Comparison of ENCODE assay signal across 8 cellular contexts in the genomic region with DNA sequence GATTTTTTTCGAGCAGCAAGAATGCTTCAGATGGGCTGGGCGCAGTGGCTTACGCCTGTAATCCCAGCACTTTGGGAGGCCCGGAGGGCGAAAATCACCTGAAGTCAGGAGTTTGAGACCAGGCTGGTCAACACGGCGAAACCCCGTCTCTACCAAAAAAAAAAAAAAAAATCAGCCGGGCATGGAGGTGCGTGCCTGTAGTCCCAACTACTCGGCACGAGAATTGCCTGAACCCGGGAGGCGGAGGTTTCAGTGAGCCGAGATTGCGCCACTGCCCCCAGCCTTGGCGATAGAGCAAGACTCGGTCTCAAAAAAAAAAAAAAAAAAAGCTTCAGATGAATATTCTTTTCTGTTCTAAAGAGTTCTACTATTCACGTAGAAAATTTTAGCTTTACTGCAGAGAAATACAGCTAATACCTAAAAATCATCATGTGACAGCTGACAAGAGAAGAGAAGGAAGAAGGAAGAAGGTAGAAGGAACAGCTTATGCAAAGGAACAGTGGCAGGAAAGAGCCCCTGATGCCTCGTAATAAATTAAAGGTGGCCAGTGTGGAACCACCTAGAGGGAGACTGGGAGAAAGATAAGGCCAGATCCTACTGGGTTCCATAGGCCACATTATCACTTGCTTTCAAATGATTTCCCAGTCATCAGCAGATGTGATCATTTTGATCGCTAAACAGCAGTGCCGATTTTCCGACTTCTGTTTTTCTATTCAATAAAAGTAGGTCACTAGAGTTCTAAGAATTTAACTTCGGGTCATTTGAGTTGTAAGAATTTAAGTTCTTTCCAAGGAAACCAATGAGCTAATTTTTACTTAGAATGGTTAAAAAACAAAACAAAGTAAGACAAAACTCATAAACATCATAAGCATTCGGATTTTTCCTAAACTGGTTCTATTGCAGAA. TPM values are rescaled to one million over a fixed set of nuclear protein-coding genes. Genes with fewer than 3 reads are reported as not detected.
DNase-seq lines count a peak whose midpoint lies in the region; ATAC-seq and TF ChIP-seq lines count a peak whose summit lies in the region.

No MANE protein-coding gene starts in this region.

- no peak overlapping the region for H3K27ac Mint-ChIP-seq in GM23338

- no peaks in the 10 kb centered on the region for H3K27me3 Mint-ChIP-seq in GM23338 (ENCODE audit: insufficient read depth, low read depth, poor library complexity)

- H3K4me1 ChIP-seq in GM23338 (ENCODE audit: insufficient read depth) (peaks cover 23% of the 10 kb centered on the region), foreskin keratinocyte (peaks cover 6% of the 10 kb centered on the region), sigmoid colon (peaks cover 0 to 22% (median 18%) of the 10 kb centered on the region in 4 donors)

- intact Hi-C loops in sigmoid colon (cut with DNase I) = loop anchor here (5.0 kb wide), 1 partner anchor 186 kb away; a partner anchor contains a TSS

- peaks cover 6% of the 10 kb centered on the region; the same call in 2 of the 3 replicates for H3K36me3 Mint-ChIP-seq in GM23338 (ENCODE audit: low read depth)

- H3K27ac ChIP-seq in GM23338 (ENCODE audit: low read depth) (no peak overlapping the region), foreskin keratinocyte (peak overlapping the region; percentile 52), sigmoid colon (peak overlapping the region; percentile 96 to 99 (median 97))

- H3K4me2 ChIP-seq in GM23338 = peak overlapping the region; percentile 94

- no peak overlapping the region for H2AFZ ChIP-seq in GM23338

- H3K9me3 ChIP-seq in sigmoid colon = no peaks in the 10 kb centered on the region

- H3K4me1 Mint-ChIP-seq in GM23338 = peaks cover 24% of the 10 kb centered on the region

- H3K4me3 ChIP-seq in GM23338 = peak overlapping the region; percentile 89
- H3K4me3 ChIP-seq in sigmoid colon = peak overlapping the region; percentile 67 to 98 (median 95)

- no peaks in the 10 kb centered on the region for H3K9me2 ChIP-seq in GM23338 (ENCODE audit: insufficient read depth)

- no peaks in the 10 kb centered on the region for H3K9me3 Mint-ChIP-seq in GM23338

- ATAC-seq in GM23338 (0 out of 3 replicates have a peak, but pooled peaks have one; percentile 6), foreskin keratinocyte (no peak), GM21381 (IDR thresholded peaks at IDR 0.05; ENCODE audit: unreplicated experiment) (no peak), HG03520 (IDR thresholded peaks at IDR 0.05; ENCODE audit: unreplicated experiment) (no peak), HG03354 (IDR thresholded peaks at IDR 0.05; ENCODE audit: poor library complexity, severe bottlenecking, unreplicated experiment) (no peak)

- TF ChIP-seq EP300 in sigmoid colon (IDR thresholded peaks at IDR 0.05) = no peak

- WGBS in sigmoid colon, 2 donors = 70 to 81% methylated on average over 25 of the region's 25 CpGs

- H3K36me3 ChIP-seq in GM23338 (ENCODE audit: insufficient read depth) (no peaks in the 10 kb centered on the region), sigmoid colon (no peaks in the 10 kb centered on the region)

- no peak for TF ChIP-seq POLR2A in sigmoid colon (IDR thresholded peaks at IDR 0.05)

- peaks cover 4% of the 10 kb centered on the region; the same call in 1 of the 2 replicates for H3F3A ChIP-seq in GM23338 (replicated peaks; ENCODE audit: low read depth)

- peak overlapping the region; percentile 92 for H3K4me3 Mint-ChIP-seq in GM23338

- no peak for TF ChIP-seq CTCF in GM23338 (conservative IDR thresholded peaks at IDR 0.05; ENCODE audit: low read depth in 2 of 2)
- TF ChIP-seq CTCF in foreskin keratinocyte (conservative IDR thresholded peaks at IDR 0.05) = no peak
- TF ChIP-seq CTCF in sigmoid colon (IDR thresholded peaks at IDR 0.05) = no peak

- peaks cover 54% of the 10 kb centered on the region for H3K79me2 ChIP-seq in GM23338 (replicated peaks; ENCODE audit: insufficient read depth)

- H4K20me1 ChIP-seq in GM23338 (replicated peaks; ENCODE audit: insufficient read depth) = 0 out of 2 replicates have a peak, but pooled peaks cover 5% of the 10 kb centered on the region

- no peaks in the 10 kb centered on the region for H3K27me3 ChIP-seq in GM23338 (ENCODE audit: insufficient read depth)
- no peaks in the 10 kb centered on the region for H3K27me3 ChIP-seq in foreskin keratinocyte
- no peaks in the 10 kb centered on the region for H3K27me3 ChIP-seq in sigmoid colon

- DNase-seq in GM23338 (ENCODE audit: low spot score) (peak; percentile 28), SK-N-DZ (ENCODE audit: low spot score) (peak; percentile 18), foreskin keratinocyte (no peak), sigmoid colon (no peak), middle frontal gyrus (ENCODE audit: extremely low spot score, low spot score) (no peak)

TF ChIP-seq in GM23338, 12 proteins besides CTCF, POLR2A, EP300 and RAD21:
- TF ChIP-seq, protein P1, sequence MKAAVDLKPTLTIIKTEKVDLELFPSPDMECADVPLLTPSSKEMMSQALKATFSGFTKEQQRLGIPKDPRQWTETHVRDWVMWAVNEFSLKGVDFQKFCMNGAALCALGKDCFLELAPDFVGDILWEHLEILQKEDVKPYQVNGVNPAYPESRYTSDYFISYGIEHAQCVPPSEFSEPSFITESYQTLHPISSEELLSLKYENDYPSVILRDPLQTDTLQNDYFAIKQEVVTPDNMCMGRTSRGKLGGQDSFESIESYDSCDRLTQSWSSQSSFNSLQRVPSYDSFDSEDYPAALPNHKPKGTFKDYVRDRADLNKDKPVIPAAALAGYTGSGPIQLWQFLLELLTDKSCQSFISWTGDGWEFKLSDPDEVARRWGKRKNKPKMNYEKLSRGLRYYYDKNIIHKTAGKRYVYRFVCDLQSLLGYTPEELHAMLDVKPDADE (IDR thresholded peaks at IDR 0.05) = no peak
- TF ChIP-seq NANOG (IDR thresholded peaks at IDR 0.05; ENCODE audit: borderline replicate concordance) (no peak), POLR2AphosphoS5 (IDR thresholded peaks at IDR 0.05; ENCODE audit: low read depth) (no peak), JUNB (IDR thresholded peaks at IDR 0.05; ENCODE audit: unreplicated experiment) (no peak), ZNF114 (CRISPR knock-in tag; IDR thresholded peaks at IDR 0.05) (no peak), EZH2 (IDR thresholded peaks at IDR 0.05; ENCODE audit: low read depth, unreplicated experiment) (no peak), EZH2phosphoT487 (IDR thresholded peaks at IDR 0.05; ENCODE audit: unreplicated experiment) (no peak), ZNF331 (CRISPR knock-in tag; IDR thresholded peaks at IDR 0.05; ENCODE audit: low read depth) (no peak)

RNA-seq across cellular contexts. Expression of a gene that starts 1.5 kb away (rescaled TPM):
- total RNA-seq in GM23338 (2014; rRNA removed; shearing (Covaris generic)) = 78.0 and 123 TPM in 2 replicates
- polyA plus RNA-seq in GM23338 (2016; fragmentation: Nextera tagmentation; extraction: Ambion mirVana) (34.9 and 42.3 TPM in 2 replicates), foreskin keratinocyte (24.3 and 29.0 TPM in 2 replicates), sigmoid colon (10 to 100 TPM; 19.9 to 36.8 (median 21.0) TPM)
- 34.5 and 40.9 TPM in 2 replicates for polyA plus RNA-seq in SK-N-DZ (2014; cell fraction: cytosol; rRNA removed)
- 15.7 and 20.0 TPM in 2 replicates for polyA plus RNA-seq in SK-N-DZ (2014; cell fraction: nucleus; rRNA removed)
- total RNA-seq in foreskin keratinocyte (64.3 and 66.8 TPM in 2 replicates), sigmoid colon (10 to 100 TPM; 37.7 to 82.0 (median 55.4) TPM)

Comparison
In these comparisons a context has a peak if more than half of its experiments do, and no peak if none do; other contexts are left out.
1. DNase-seq: peak in GM23338 (single experiment) and SK-N-DZ (single experiment); none in foreskin keratinocyte (0 of 2), sigmoid colon (single experiment) and middle frontal gyrus (single experiment).